Comparison of ENCODE assay signal across 20 cellular contexts in the genomic region with DNA sequence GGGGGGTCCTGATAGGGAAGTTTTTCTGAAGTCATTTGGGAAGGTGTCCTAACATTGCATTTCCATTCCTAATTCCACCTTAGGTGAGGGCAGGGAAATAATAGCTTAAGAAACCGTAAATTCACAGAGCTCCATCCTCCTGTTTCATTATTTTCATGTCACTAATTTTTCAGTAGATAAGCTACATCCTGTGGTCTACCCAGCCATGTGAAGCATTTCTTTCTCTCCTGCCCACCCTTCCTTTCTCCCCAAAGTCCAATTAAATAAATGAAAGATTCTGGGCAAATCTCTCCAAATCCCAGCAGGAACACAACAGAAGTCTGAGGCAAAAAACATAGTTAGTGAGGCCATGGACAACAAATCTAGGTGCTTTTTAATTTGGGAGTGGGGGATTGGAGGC.
"Had no signal": no experiment of that assay in that cellular context is flagged by ENCODE, and none has a peak within 500 bp of the region (broad histone marks: within the 10 kb centered on the region; RNA-seq: fewer than 3 reads in every experiment).

No MANE protein-coding gene starts in this region.

- H3K27me3 Mint-ChIP-seq: activated T-cell treated with anti-CD3 and anti-CD28 coated beads, Interleukin-2, amount 50 U/mL, for 24 hours; activated T-helper 17 cell treated with anti-CD3 and anti-CD28 coated beads, Interleukin-2, amount 50 U/mL, for 72 hours had no signal

- H3K36me3 Mint-ChIP-seq: activated naive CD4-positive, alpha-beta T cell treated with anti-CD3 and anti-CD28 coated beads, Interleukin-2, amount 50 U/mL, for 72 hours; mesothelial cell of epicardium; natural killer cell had no signal

- H3K27me3 ChIP-seq: ascending aorta, left lung, thyroid gland had no signal

- H3K9me3 ChIP-seq: ascending aorta, left lung, thyroid gland had no signal

- H3K4me1 Mint-ChIP-seq: activated T-helper 17 cell treated with anti-CD3 and anti-CD28 coated beads, Interleukin-2, amount 50 U/mL, for 72 hours had no signal

- H3K9me3 Mint-ChIP-seq: activated naive CD4-positive, alpha-beta T cell treated with anti-CD3 and anti-CD28 coated beads, Interleukin-2, amount 50 U/mL, for 72 hours; activated T-cell treated with anti-CD3 and anti-CD28 coated beads, Interleukin-2, amount 50 U/mL, for 24 hours; activated T-helper 17 cell treated with anti-CD3 and anti-CD28 coated beads, Interleukin-2, amount 50 U/mL, for 72 hours; mesothelial cell of epicardium; natural killer cell had no signal

- H3K27ac Mint-ChIP-seq: activated naive CD4-positive, alpha-beta T cell treated with anti-CD3 and anti-CD28 coated beads, Interleukin-2, amount 50 U/mL, for 72 hours; activated T-cell treated with anti-CD3 and anti-CD28 coated beads, Interleukin-2, amount 50 U/mL, for 24 hours; activated T-helper 17 cell treated with anti-CD3 and anti-CD28 coated beads, Interleukin-2, amount 50 U/mL, for 72 hours; mesothelial cell of epicardium; natural killer cell had no signal

- H3K27ac ChIP-seq: ascending aorta, left lung, thyroid gland had no signal

- H3K4me1 ChIP-seq: ascending aorta, left lung, thyroid gland had no signal

- H3K36me3 ChIP-seq: ascending aorta, left lung, thyroid gland had no signal

- H3K4me3 Mint-ChIP-seq: activated T-cell treated with anti-CD3 and anti-CD28 coated beads, Interleukin-2, amount 50 U/mL, for 24 hours; activated T-helper 17 cell treated with anti-CD3 and anti-CD28 coated beads, Interleukin-2, amount 50 U/mL, for 72 hours; mesothelial cell of epicardium; natural killer cell had no signal

- DNase-seq: activated CD4-positive, alpha-beta T cell treated with anti-CD3 and anti-CD28 coated beads for 1 hour; activated CD4-positive, alpha-beta T cell treated with anti-CD3 and anti-CD28 coated beads, Interleukin-2, amount 50 U/mL, for 4 hours; activated CD8-positive, alpha-beta memory T cell treated with anti-CD3 and anti-CD28 coated beads for 24 hours; activated CD8-positive, alpha-beta memory T cell treated with anti-CD3 and anti-CD28 coated beads, Interleukin-2, amount 50 U/mL, for 4 hours; activated T-cell treated with anti-CD3 and anti-CD28 coated beads, Interleukin-2, amount 50 U/mL, for 24 hours; effector memory CD4-positive, alpha-beta T cell; kidney; left lung; natural killer cell; small intestine; stimulated activated CD4-positive, alpha-beta T cell treated with anti-CD3 and anti-CD28 coated beads, Interleukin-4, amount 100 ng/mL, for 1 hour; stimulated activated naive CD4-positive, alpha-beta T cell; T-helper 1 cell; T-helper 9 cell; thyroid gland had no signal

- H3K4me3 ChIP-seq: ascending aorta, left lung, lung, thyroid gland had no signal
